ENCODE assay signal across 10 cellular contexts in the genomic region with DNA sequence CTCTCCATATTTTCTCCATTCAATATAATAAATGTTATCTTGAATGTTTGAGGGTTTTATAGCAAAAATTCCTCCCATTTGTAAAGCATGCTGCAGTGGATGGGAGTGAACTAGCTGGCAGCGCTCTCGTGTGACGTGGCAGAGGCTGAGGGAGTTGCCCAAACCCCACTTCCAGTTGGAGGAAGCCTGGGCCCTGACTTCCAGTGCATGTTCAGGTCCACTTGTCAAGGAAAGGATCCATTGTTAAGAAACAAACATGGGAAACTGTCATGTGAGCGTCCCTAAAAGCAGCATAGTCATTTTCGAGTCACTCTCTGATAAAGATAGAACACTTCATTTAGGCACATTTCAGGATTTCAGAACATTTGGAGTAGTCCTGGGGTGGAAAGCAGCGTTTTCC.
DNase-seq lines count a peak whose midpoint lies in the region; ATAC-seq, FAIRE-seq and TF ChIP-seq lines count a peak whose summit lies in the region.
"Had no signal": no experiment of that assay in that cellular context is flagged by ENCODE, and none has a peak within 500 bp of the region (broad histone marks: within the 10 kb centered on the region; RNA-seq: fewer than 3 reads in every experiment).

No MANE protein-coding gene starts in this region.

- H3K79me2 ChIP-seq in SK-N-SH (ENCODE audit: insufficient read depth) (no peaks in the 10 kb centered on the region), neural cell (replicated peaks; ENCODE audit: insufficient read depth, low read length) (peaks cover 4% of the 10 kb centered on the region)

- TF ChIP-seq EP300 in SK-N-SH (IDR thresholded peaks at IDR 0.05; ENCODE audit: borderline replicate concordance in 1 of 2, low read depth in 1 of 2, low read length in 1 of 2) = no peak
- TF ChIP-seq EP300 in neural cell (conservative IDR thresholded peaks at IDR 0.05; ENCODE audit: poor library complexity, severe bottlenecking) = no peak

- H3K27me3 ChIP-seq in SK-N-SH (ENCODE audit: insufficient read depth) (no peaks in the 10 kb centered on the region), neural cell (ENCODE audit: insufficient read depth, low read depth, low read length) (no peaks in the 10 kb centered on the region)

- DNase-seq in AG08395 (ENCODE audit: low spot score) (peak; percentile 13), SK-N-SH (no peak), epithelial cell of prostate (ENCODE audit: low read depth, low spot score) (no peak), urothelium cell line (ENCODE audit: low spot score) (no peak)
- no peak for DNase-seq in activated naive CD4-positive, alpha-beta T cell treated with anti-CD3 and anti-CD28 coated beads for 36 hours
- no peak for DNase-seq in activated CD4-positive, alpha-beta T cell treated with anti-CD3 and anti-CD28 coated beads, Interleukin-2, amount 50 U/mL, for 1 hour
- DNase-seq: Kasumi-1 had no signal

- POLR2A ChIA-PET in SK-N-SH (lab: Yijun Ruan, JAX) = interaction anchor here (0.8 to 7.1 kb wide), 16 partner anchors 18 to 571 kb away, joined by 3 to 91 read pairs (median 17); no protein-coding TSS in a partner anchor

- H4K20me1 ChIP-seq in SK-N-SH (ENCODE audit: insufficient read depth) (no peaks in the 10 kb centered on the region; the same call in 1 of the 2 replicates), neural cell (ENCODE audit: insufficient read depth) (no peaks in the 10 kb centered on the region)

- H3K9me2 ChIP-seq in SK-N-SH = no peaks in the 10 kb centered on the region
- H3K9me2 ChIP-seq in neural cell (ENCODE audit: insufficient read depth, low read length) = no peaks in the 10 kb centered on the region

- peaks cover 14% of the 10 kb centered on the region for H3K4me1 Mint-ChIP-seq in activated naive CD4-positive, alpha-beta T cell treated with anti-CD3 and anti-CD28 coated beads for 36 hours (ENCODE audit: low read depth)

- H3K27ac Mint-ChIP-seq in activated naive CD4-positive, alpha-beta T cell treated with anti-CD3 and anti-CD28 coated beads for 36 hours = no peak overlapping the region

- H3K36me3 ChIP-seq in SK-N-SH (replicated peaks in 1 of 2; ENCODE audit: control insufficient read depth in 1 of 2, insufficient read depth in 2 of 2, low read length in 1 of 2) (no peaks in the 10 kb centered on the region), neural cell (ENCODE audit: insufficient read depth, low read length) (no peaks in the 10 kb centered on the region)

- H3K4me1 ChIP-seq in SK-N-SH (ENCODE audit: control insufficient read depth in 1 of 2, insufficient read depth in 2 of 2, low read depth in 1 of 2, low read length in 1 of 2) = peaks cover 34 to 96% of the 10 kb centered on the region in 2 experiments

- no peak overlapping the region for H3K4me3 Mint-ChIP-seq in activated naive CD4-positive, alpha-beta T cell treated with anti-CD3 and anti-CD28 coated beads for 36 hours
- H3K4me3 Mint-ChIP-seq: CD14-positive monocyte had no signal

- no peaks in the 10 kb centered on the region for H3K9me3 Mint-ChIP-seq in activated naive CD4-positive, alpha-beta T cell treated with anti-CD3 and anti-CD28 coated beads for 36 hours
- H3K9me3 Mint-ChIP-seq: CD14-positive monocyte had no signal

- H2AFZ ChIP-seq in SK-N-SH (ENCODE audit: low read depth) = no peak overlapping the region
- no peak overlapping the region for H2AFZ ChIP-seq in neural cell (ENCODE audit: low read depth, low read length)

- no peak for TF ChIP-seq CTCF in SK-N-SH (IDR thresholded peaks at IDR 0.05)
- no peak for TF ChIP-seq CTCF in neural cell (IDR thresholded peaks at IDR 0.05; ENCODE audit: poor library complexity, severe bottlenecking)

- H3K27ac ChIP-seq in SK-N-SH (ENCODE audit: low read depth in 2 of 2, low read length in 1 of 2) = peak overlapping the region; percentile 68 to 100
- peak overlapping the region; percentile 45 for H3K27ac ChIP-seq in epithelial cell of prostate
- H3K27ac ChIP-seq in neural cell (ENCODE audit: low read length) = peak overlapping the region; percentile 70

- H3K36me3 Mint-ChIP-seq in activated naive CD4-positive, alpha-beta T cell treated with anti-CD3 and anti-CD28 coated beads for 36 hours (ENCODE audit: low read depth) = no peaks in the 10 kb centered on the region

- CTCF ChIA-PET in SK-N-SH (lab: Yijun Ruan, JAX) = interaction anchor here (0.6 to 15.3 kb wide), 41 partner anchors 12 to 1267 kb away, joined by 3 to 236 read pairs (median 5); partner anchors contain the start of gene RTL1
- CTCF ChIA-PET in activated naive CD4-positive, alpha-beta T cell treated with anti-CD3 and anti-CD28 coated beads for 36 hours (lab: Charles Lee) = interaction anchor here (0.6 to 3.4 kb wide), 7 partner anchors 19 to 219 kb away, joined by 3 to 22 read pairs (median 5); no protein-coding TSS in a partner anchor

- WGBS in SK-N-SH (ENCODE audit: low lambda C conversion rate) = 37% methylated on average over 6 of the region's 6 CpGs

- TF ChIP-seq RAD21 in SK-N-SH (IDR thresholded peaks at IDR 0.05; ENCODE audit: low read length) (no peak), neural cell (conservative IDR thresholded peaks at IDR 0.05) (no peak)

- H3K9me3 ChIP-seq in SK-N-SH (no peaks in the 10 kb centered on the region), neural cell (ENCODE audit: low read length) (no peaks in the 10 kb centered on the region)

- H3K4me2 ChIP-seq in SK-N-SH = peak overlapping the region; percentile 41; the same call in 1 of the 2 replicates
- no peak overlapping the region for H3K4me2 ChIP-seq in neural cell (ENCODE audit: low read length)

- H3K4me3 ChIP-seq in SK-N-SH (ENCODE audit: low read depth in 2 of 2, low read length in 1 of 2) = 0 out of 4 replicates have a peak overlapping the region, but pooled peaks of 1 of the 2 experiments have one; percentile 0
- H3K4me3 ChIP-seq in neural cell (ENCODE audit: low read length) = no peak overlapping the region

- no peak for FAIRE-seq in urothelium cell line (lab: Jason Lieb, UNC)

- H3K27me3 Mint-ChIP-seq in activated naive CD4-positive, alpha-beta T cell treated with anti-CD3 and anti-CD28 coated beads for 36 hours (ENCODE audit: low read depth) = no peaks in the 10 kb centered on the region

- peak overlapping the region; percentile 14; the same call in 1 of the 2 replicates for H3K9ac ChIP-seq in SK-N-SH
- H3K9ac ChIP-seq in neural cell (ENCODE audit: low read length) = peak overlapping the region; percentile 42

- intact Hi-C loops in activated naive CD4-positive, alpha-beta T cell treated with anti-CD3 and anti-CD28 coated beads for 36 hours (cut with micrococcal nuclease) = loop anchor here (1.0 kb wide), 2 partner anchors 206 to 214 kb away; no protein-coding TSS in a partner anchor

- no peak for ATAC-seq in GM21737 (IDR thresholded peaks at IDR 0.05; ENCODE audit: unreplicated experiment)

- H3F3A ChIP-seq in SK-N-SH (replicated peaks; ENCODE audit: insufficient read depth) = peaks cover 9% of the 10 kb centered on the region
- H3F3A ChIP-seq in neural cell (ENCODE audit: insufficient read depth, low read length, poor library complexity, severe bottlenecking) = peaks cover 5% of the 10 kb centered on the region

TF ChIP-seq in SK-N-SH, 30 proteins besides CTCF, POLR2A, EP300 and RAD21:
- TF ChIP-seq, protein P1, sequence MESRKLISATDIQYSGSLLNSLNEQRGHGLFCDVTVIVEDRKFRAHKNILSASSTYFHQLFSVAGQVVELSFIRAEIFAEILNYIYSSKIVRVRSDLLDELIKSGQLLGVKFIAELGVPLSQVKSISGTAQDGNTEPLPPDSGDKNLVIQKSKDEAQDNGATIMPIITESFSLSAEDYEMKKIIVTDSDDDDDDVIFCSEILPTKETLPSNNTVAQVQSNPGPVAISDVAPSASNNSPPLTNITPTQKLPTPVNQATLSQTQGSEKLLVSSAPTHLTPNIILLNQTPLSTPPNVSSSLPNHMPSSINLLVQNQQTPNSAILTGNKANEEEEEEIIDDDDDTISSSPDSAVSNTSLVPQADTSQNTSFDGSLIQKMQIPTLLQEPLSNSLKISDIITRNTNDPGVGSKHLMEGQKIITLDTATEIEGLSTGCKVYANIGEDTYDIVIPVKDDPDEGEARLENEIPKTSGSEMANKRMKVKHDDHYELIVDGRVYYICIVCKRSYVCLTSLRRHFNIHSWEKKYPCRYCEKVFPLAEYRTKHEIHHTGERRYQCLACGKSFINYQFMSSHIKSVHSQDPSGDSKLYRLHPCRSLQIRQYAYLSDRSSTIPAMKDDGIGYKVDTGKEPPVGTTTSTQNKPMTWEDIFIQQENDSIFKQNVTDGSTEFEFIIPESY (IDR thresholded peaks at IDR 0.05; ENCODE audit: borderline replicate concordance, low read depth) = no peak
- 0 out of 2 replicates have a peak, but pooled peaks have one; percentile 2 for TF ChIP-seq MXI1 (IDR thresholded peaks at IDR 0.05; ENCODE audit: low read depth, low read length)

TF ChIP-seq in neural cell, 6 proteins besides CTCF, POLR2A, EP300 and RAD21 (continues in another document):
- no peak for TF ChIP-seq POLR2AphosphoS5 (IDR thresholded peaks at IDR 0.05)
- TF ChIP-seq MXI1 (conservative IDR thresholded peaks at IDR 0.05; ENCODE audit: poor library complexity, severe bottlenecking) = no peak
- no peak for TF ChIP-seq SMC3 (conservative IDR thresholded peaks at IDR 0.05; ENCODE audit: poor library complexity)
- no peak for TF ChIP-seq TAF1 (IDR thresholded peaks at IDR 0.05; ENCODE audit: low read depth)
- TF ChIP-seq REST (IDR thresholded peaks at IDR 0.05; ENCODE audit: borderline replicate concordance) = no peak
